Comparison of ENCODE assay signal across 1 cellular context in the genomic region with DNA sequence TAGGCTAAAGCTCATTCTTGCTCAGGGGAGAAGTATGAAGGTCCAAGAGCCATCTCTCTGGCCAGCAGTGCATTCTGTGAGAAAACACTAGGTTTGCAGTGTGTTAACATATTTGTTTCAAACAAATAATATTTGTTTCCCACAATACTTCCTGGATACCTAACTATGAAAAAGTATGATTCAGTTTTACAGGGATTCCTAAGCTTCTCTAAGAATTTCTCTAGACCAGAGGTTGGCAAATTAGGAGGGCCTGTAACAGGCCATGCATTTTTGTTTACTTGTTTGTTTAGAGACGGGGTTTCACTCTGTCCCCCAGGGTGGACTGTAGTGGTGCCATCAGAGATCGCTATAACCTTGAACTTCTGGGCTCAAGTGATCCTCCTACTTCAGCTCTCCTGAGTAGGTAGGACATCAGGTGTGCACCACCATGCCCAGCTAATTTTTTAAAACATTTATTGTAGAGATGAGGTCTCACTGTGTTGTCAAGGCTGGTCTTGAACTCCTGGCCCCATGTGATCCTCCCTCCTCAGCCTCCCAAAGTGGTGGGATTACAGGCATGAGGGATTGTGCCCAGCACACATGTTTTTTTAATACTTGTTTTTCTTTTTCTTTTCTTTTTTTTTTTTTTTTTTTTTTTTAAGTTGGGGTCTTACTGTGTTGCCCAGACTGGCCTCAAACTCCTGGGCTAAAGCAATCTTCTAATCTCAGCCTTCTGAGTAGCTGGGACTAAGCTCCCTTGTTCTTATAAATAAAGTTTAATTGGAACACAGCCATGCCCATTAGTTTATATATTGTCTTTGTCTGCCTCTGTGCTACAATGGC.
TF ChIP-seq lines count a peak whose summit lies in the region.

No MANE protein-coding gene starts in this region.

TF ChIP-seq in H1, 55 proteins besides CTCF, POLR2A, EP300 and RAD21:
- TF ChIP-seq CHD2 (IDR thresholded peaks at IDR 0.05; ENCODE audit: low read length): no peak
- TF ChIP-seq, protein P1, sequence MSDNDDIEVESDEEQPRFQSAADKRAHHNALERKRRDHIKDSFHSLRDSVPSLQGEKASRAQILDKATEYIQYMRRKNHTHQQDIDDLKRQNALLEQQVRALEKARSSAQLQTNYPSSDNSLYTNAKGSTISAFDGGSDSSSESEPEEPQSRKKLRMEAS (IDR thresholded peaks at IDR 0.05): no peak
- TF ChIP-seq YY1 (IDR thresholded peaks at IDR 0.05; ENCODE audit: low read depth, low read length): no peak
- no peak for TF ChIP-seq BACH1 (IDR thresholded peaks at IDR 0.05; ENCODE audit: low read length)
- no peak for TF ChIP-seq TAF1 (IDR thresholded peaks at IDR 0.05; ENCODE audit: low read depth, low read length)
- no peak for TF ChIP-seq NRF1 (IDR thresholded peaks at IDR 0.05; ENCODE audit: low read depth, low read length)
- no peak for TF ChIP-seq CHD1 (IDR thresholded peaks at IDR 0.05; ENCODE audit: low read depth, low read length)
- no peak for TF ChIP-seq SIN3A (conservative IDR thresholded peaks at IDR 0.05 in 1 of 2, IDR thresholded peaks at IDR 0.05 in 1 of 2; ENCODE audit: low read depth in 1 of 2, low read length in 2 of 2)
- TF ChIP-seq BRCA1 (IDR thresholded peaks at IDR 0.05; ENCODE audit: low read depth, low read length): no peak
- TF ChIP-seq TAF7 (optimal IDR thresholded peaks at IDR 0.05; ENCODE audit: borderline replicate concordance, low read depth, low read length): no peak
- TF ChIP-seq, protein P2, sequence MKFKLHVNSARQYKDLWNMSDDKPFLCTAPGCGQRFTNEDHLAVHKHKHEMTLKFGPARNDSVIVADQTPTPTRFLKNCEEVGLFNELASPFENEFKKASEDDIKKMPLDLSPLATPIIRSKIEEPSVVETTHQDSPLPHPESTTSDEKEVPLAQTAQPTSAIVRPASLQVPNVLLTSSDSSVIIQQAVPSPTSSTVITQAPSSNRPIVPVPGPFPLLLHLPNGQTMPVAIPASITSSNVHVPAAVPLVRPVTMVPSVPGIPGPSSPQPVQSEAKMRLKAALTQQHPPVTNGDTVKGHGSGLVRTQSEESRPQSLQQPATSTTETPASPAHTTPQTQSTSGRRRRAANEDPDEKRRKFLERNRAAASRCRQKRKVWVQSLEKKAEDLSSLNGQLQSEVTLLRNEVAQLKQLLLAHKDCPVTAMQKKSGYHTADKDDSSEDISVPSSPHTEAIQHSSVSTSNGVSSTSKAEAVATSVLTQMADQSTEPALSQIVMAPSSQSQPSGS (IDR thresholded peaks at IDR 0.05; ENCODE audit: low read length): no peak
- TF ChIP-seq SIRT6 (IDR thresholded peaks at IDR 0.05; ENCODE audit: low read length): no peak
- no peak for TF ChIP-seq RFX5 (IDR thresholded peaks at IDR 0.05; ENCODE audit: borderline replicate concordance, low read depth, low read length)
- no peak for TF ChIP-seq SP2 (IDR thresholded peaks at IDR 0.05; ENCODE audit: low read length)
- TF ChIP-seq ZNF274 (IDR thresholded peaks at IDR 0.05; ENCODE audit: borderline replicate concordance, extremely low read depth, low read length): no peak
- TF ChIP-seq, protein P3, sequence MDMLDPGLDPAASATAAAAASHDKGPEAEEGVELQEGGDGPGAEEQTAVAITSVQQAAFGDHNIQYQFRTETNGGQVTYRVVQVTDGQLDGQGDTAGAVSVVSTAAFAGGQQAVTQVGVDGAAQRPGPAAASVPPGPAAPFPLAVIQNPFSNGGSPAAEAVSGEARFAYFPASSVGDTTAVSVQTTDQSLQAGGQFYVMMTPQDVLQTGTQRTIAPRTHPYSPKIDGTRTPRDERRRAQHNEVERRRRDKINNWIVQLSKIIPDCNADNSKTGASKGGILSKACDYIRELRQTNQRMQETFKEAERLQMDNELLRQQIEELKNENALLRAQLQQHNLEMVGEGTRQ (IDR thresholded peaks at IDR 0.05; ENCODE audit: low read length): no peak
- TF ChIP-seq TCF12 (IDR thresholded peaks at IDR 0.05; ENCODE audit: low read depth, low read length): no peak
- TF ChIP-seq GABPA (IDR thresholded peaks at IDR 0.05; ENCODE audit: borderline replicate concordance, insufficient read depth, low read length): no peak
- no peak for TF ChIP-seq CBX5 (IDR thresholded peaks at IDR 0.05; ENCODE audit: low read depth, low read length)
